8 cellular contexts compared by ENCODE assay signal in the genomic region with DNA sequence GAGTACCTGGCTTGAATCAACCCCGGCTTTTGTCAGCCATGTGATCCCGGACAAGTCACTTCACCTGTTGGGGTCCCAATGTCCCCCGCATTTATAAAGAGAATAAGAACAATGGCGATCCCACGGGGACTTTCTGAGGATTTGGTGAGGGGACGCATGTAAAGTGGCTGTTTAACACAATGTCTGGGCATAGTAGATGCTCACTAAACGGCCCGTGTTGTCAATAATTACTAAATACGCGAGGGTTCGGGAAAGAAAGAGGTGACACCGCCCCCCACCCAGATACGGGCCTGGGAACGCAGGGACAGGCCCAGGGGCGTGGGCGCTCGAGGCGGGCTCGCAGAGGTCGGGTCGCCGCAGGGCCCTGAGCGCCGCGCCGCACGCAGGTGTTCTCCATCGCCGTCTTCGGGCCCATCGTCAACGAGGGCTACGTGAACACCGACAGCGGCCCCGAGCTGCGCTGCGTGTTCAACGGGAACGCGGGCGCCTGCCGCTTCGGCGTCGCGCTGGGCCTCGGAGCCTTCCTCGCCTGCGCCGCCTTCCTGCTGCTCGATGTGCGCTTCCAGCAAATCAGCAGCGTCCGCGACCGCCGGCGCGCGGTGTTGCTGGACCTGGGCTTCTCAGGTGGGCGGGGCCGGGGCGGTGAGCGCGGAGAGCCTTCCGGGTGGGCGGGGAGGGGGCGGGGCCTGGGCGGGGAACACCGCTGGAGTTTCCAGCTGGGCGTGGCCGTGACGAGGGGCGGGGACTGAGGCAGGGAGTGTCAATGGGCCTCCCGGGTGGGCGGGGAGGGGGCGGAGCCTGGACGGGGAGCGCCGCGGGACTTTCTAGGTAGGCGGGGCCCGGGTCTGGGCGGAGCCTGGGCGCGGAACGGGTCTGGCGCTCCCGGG. TPM values are rescaled to one million over a fixed set of nuclear protein-coding genes. Genes with fewer than 3 reads are reported as not detected.
DNase-seq lines count a peak whose midpoint lies in the region; ATAC-seq and TF ChIP-seq lines count a peak whose summit lies in the region.

No MANE protein-coding gene starts in this region.

- H3K4me3 Mint-ChIP-seq in T-helper 17 cell = peak overlapping the region; percentile 75
- H3K4me3 Mint-ChIP-seq in progenitor cell of endocrine pancreas (ENCODE audit: low read depth) = no peak overlapping the region

- peak overlapping the region in 1 of 4 donors; percentile 60 for H3K27ac ChIP-seq in tibial nerve

- ATAC-seq in HG03135 (IDR thresholded peaks at IDR 0.05; ENCODE audit: unreplicated experiment) = peak; percentile 47
- peak; percentile 86 for ATAC-seq in T-helper 17 cell
- ATAC-seq in left cardiac atrium = peak; percentile 90 to 93

- no peaks in the 10 kb centered on the region for H3K36me3 Mint-ChIP-seq in T-helper 17 cell (ENCODE audit: low read depth)
- H3K36me3 Mint-ChIP-seq in progenitor cell of endocrine pancreas (ENCODE audit: insufficient read depth) = no peaks in the 10 kb centered on the region

- H3K4me3 ChIP-seq in tibial nerve = peak overlapping the region; percentile 23 to 44 (median 34)

- no peak for TF ChIP-seq POLR2A in tibial nerve (IDR thresholded peaks at IDR 0.05)

- H3K4me1 ChIP-seq in tibial nerve = peaks cover 0 to 36% (median 16%) of the 10 kb centered on the region in 4 donors

- no peaks in the 10 kb centered on the region for H3K9me3 Mint-ChIP-seq in progenitor cell of endocrine pancreas (ENCODE audit: low read depth)

- no peak for TF ChIP-seq CTCF in progenitor cell of endocrine pancreas (IDR thresholded peaks at IDR 0.05; ENCODE audit: unreplicated experiment)
- TF ChIP-seq CTCF in tibial nerve (IDR thresholded peaks at IDR 0.05) = no peak

- WGBS in tibial nerve, 2 donors = 5 to 11% methylated on average over 34 to 59 of the region's 90 CpGs

- peak; percentile 33 for DNase-seq in DMS 273 (lab: John Stamatoyannopoulos, UW; ENCODE audit: unreplicated experiment)
- no peak for DNase-seq in DMS 273 treated with DMSO at 0.1 percent for 48 hours (lab: John Stamatoyannopoulos, UW)
- DNase-seq in T-helper 17 cell = peak; percentile 97 to 100 (median 99)
- peak; percentile 88 for DNase-seq in amniotic stem cell (lab: John Stamatoyannopoulos, UW)
- peak; percentile 97 for DNase-seq in left cardiac atrium
- DNase-seq in progenitor cell of endocrine pancreas (ENCODE audit: low spot score, unreplicated experiment) = peak; percentile 57
- DNase-seq in tibial nerve (ENCODE audit: low spot score in 2 of 2) = peak; percentile 78 to 85

- H3K27ac Mint-ChIP-seq in T-helper 17 cell (peak overlapping the region; percentile 65), progenitor cell of endocrine pancreas (no peak overlapping the region)

- peaks cover 0 to 19% (median 0%) of the 10 kb centered on the region in 3 donors for H3K36me3 ChIP-seq in tibial nerve

- H3K9me3 ChIP-seq in T-helper 17 cell (ENCODE audit: control insufficient read depth, low read length, poor library complexity, severe bottlenecking) (no peaks in the 10 kb centered on the region), tibial nerve (no peaks in the 10 kb centered on the region)

- no peak for TF ChIP-seq EP300 in tibial nerve (IDR thresholded peaks at IDR 0.05)

- H3K27me3 ChIP-seq in tibial nerve = peaks cover 0 to 47% of the 10 kb centered on the region in 2 donors

- H3K27me3 Mint-ChIP-seq in T-helper 17 cell (peaks cover 5% of the 10 kb centered on the region), progenitor cell of endocrine pancreas (peaks cover 32% of the 10 kb centered on the region)

- intact Hi-C loops in left cardiac atrium (cut with DNase I) = no loop called here

- H3K4me1 Mint-ChIP-seq in T-helper 17 cell (peaks cover 8% of the 10 kb centered on the region), progenitor cell of endocrine pancreas (ENCODE audit: low read depth) (peaks cover 2% of the 10 kb centered on the region)

RNA-seq across cellular contexts. Expression of gene SYNGR3, which starts 2.1 kb away (rescaled TPM):
- total RNA-seq in T-helper 17 cell (1 to 10 TPM; 7.3 to 8.1 TPM), left cardiac atrium (1 to 10 TPM in 1 of 2 donors, under 1 TPM in 1; 0.74 to 1.9 TPM), progenitor cell of endocrine pancreas (3.0 and 3.3 TPM in 2 replicates), tibial nerve (1 to 10 TPM in 1 of 4 donors, not detected in 3; 3.9 TPM)

RNA-seq across cellular contexts. Expression of gene GFER, which starts 7.8 kb away (rescaled TPM):
- total RNA-seq in T-helper 17 cell (10 to 100 TPM; 16.2 to 22.1 TPM), left cardiac atrium (10 to 100 TPM; 18.1 to 20.6 TPM), progenitor cell of endocrine pancreas (27.1 and 32.9 TPM in 2 replicates), tibial nerve (10 to 100 TPM; 13.4 to 20.2 (median 18.1) TPM)

RNA-seq across cellular contexts. Expression of gene NOXO1, which starts 10.6 kb away (rescaled TPM):
- under 1 TPM; 0.40 to 0.78 TPM for total RNA-seq in T-helper 17 cell
- not detected for total RNA-seq in left cardiac atrium
- 0.93 and 1.5 TPM in 2 replicates for total RNA-seq in progenitor cell of endocrine pancreas
- total RNA-seq in tibial nerve = 1 to 10 TPM in 1 of 4 donors, not detected in 3; 3.9 TPM

RNA-seq across cellular contexts. Expression of gene ZNF598, which starts 17.8 kb away (rescaled TPM):
- total RNA-seq in T-helper 17 cell = 10 to 100 TPM; 45.2 to 46.7 TPM
- 10 to 100 TPM; 14.7 to 22.9 TPM for total RNA-seq in left cardiac atrium
- total RNA-seq in progenitor cell of endocrine pancreas = 41.5 and 43.6 TPM in 2 replicates
- 10 to 100 TPM; 37.0 to 83.1 (median 49.2) TPM for total RNA-seq in tibial nerve

RNA-seq across cellular contexts. Expression of gene TBL3, which starts 20.0 kb away (rescaled TPM):
- 10 to 100 TPM; 19.5 to 20.8 TPM for total RNA-seq in T-helper 17 cell
- total RNA-seq in left cardiac atrium = 10 to 100 TPM; 19.4 to 21.5 TPM
- total RNA-seq in progenitor cell of endocrine pancreas = 30.8 and 32.2 TPM in 2 replicates
- total RNA-seq in tibial nerve = 10 to 100 TPM; 37.6 to 70.8 (median 46.2) TPM
